In the genomic region with DNA sequence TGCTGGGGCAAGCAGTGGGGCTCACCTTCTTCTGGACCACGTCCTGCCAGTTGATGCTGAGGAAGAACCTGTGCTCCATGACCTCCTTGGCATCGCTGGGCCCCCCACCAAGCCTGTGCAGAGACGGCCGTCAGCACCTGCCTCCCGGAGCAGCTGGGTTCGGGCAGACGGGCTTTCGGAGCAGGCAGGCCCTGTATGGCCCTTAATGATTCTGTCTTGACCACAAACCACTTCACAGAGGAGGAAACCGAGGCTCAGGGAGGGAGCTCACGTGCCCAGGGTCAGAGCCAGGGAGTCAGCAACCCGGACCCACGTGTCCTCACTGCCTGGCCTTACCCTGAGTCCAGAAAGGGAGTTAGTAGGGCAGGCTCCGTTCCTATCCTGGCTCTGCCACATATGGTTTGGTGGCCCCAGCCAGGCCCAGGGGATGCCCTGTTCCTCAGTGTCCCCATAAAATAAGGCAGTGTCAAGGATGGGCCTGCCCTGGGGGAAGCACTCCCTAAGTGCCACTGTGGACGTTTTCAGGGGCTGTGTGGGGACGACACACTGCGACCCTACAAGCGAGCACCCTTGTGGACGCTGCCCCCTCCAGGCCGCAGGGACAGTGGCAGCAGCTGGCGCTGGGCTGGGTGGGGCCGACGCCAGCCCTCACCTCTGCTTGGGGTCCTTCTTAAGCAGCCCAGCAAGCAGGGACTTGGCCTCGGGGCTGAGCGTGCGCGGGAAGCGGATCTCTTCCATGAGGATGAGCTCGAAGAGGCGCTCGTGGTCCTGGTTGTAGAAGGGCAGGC, we compare ENCODE assay signal across 15 cellular contexts. TPM values are rescaled to one million over a fixed set of nuclear protein-coding genes. Genes with fewer than 3 reads are reported as not detected.
DNase-seq lines count a peak whose midpoint lies in the region; ATAC-seq and TF ChIP-seq lines count a peak whose summit lies in the region.
"Had no signal": no experiment of that assay in that cellular context is flagged by ENCODE, and none has a peak within 500 bp of the region (broad histone marks: within the 10 kb centered on the region; RNA-seq: fewer than 3 reads in every experiment).

No MANE protein-coding gene starts in this region.

- H3K4me3 ChIP-seq in cardiac fibroblast (replicated peaks in 1 of 2; ENCODE audit: low read depth in 2 of 2, low read length in 2 of 2), result no peak overlapping the region
- H3K4me3 ChIP-seq: breast epithelium had no signal

- H3K36me3 Mint-ChIP-seq in neural crest cell (ENCODE audit: low read depth), result peaks cover 4% of the 10 kb centered on the region

- H3K27ac Mint-ChIP-seq in neural crest cell (ENCODE audit: unreplicated experiment), result no peak overlapping the region

- no peaks in the 10 kb centered on the region for H3K27me3 Mint-ChIP-seq in neural crest cell (ENCODE audit: low read depth)

- peaks cover 18% of the 10 kb centered on the region for H3K4me1 Mint-ChIP-seq in neural crest cell

- no peak for ATAC-seq in HG02678 (IDR thresholded peaks at IDR 0.05; ENCODE audit: unreplicated experiment)

- DNase-seq in ELF-1 (ENCODE audit: low read depth, low spot score) (peak; percentile 50), cardiac fibroblast (ENCODE audit: low read depth in 2 of 2) (no peak), neural crest cell (ENCODE audit: low read depth, low spot score) (no peak), NCI-H526 (lab: John Stamatoyannopoulos, UW) (no peak), C1 segment of cervical spinal cord (lab: John Stamatoyannopoulos, UW) (no peak), SHP77 treated with DMSO at 0.1 percent for 48 hours (lab: John Stamatoyannopoulos, UW) (no peak)
- DNase-seq: COR-L47, KG1, NCI-H1694 treated with DMSO at 0.1 percent for 48 hours, NCI-H524 treated with DMSO at 0.1 percent for 48 hours, small intestine had no signal

- TF ChIP-seq CTCF in cardiac fibroblast (IDR thresholded peaks at IDR 0.05; ENCODE audit: low read depth, low read length), result peak; percentile 20
- TF ChIP-seq CTCF in neural crest cell (conservative IDR thresholded peaks at IDR 0.05), result peak; percentile 16

- TF ChIP-seq RAD21 in Ishikawa (IDR thresholded peaks at IDR 0.05; ENCODE audit: low read depth), result peak; percentile 22; the same call in 1 of the 2 replicates

- no peak overlapping the region for H3K4me3 Mint-ChIP-seq in neural crest cell

- TF ChIP-seq EP300 in Ishikawa (IDR thresholded peaks at IDR 0.05; ENCODE audit: borderline replicate concordance), result no peak

- H3K9me3 Mint-ChIP-seq in neural crest cell, result no peaks in the 10 kb centered on the region

TF ChIP-seq in Ishikawa, 13 proteins besides CTCF, POLR2A, EP300 and RAD21:
- no peak for TF ChIP-seq TCF12 (IDR thresholded peaks at IDR 0.05; ENCODE audit: low read depth)
- TF ChIP-seq CEBPB (IDR thresholded peaks at IDR 0.05), result no peak
- no peak for TF ChIP-seq YY1 (IDR thresholded peaks at IDR 0.05; ENCODE audit: low read depth)
- no peak for TF ChIP-seq NFIC (IDR thresholded peaks at IDR 0.05)
- TF ChIP-seq, protein P1, sequence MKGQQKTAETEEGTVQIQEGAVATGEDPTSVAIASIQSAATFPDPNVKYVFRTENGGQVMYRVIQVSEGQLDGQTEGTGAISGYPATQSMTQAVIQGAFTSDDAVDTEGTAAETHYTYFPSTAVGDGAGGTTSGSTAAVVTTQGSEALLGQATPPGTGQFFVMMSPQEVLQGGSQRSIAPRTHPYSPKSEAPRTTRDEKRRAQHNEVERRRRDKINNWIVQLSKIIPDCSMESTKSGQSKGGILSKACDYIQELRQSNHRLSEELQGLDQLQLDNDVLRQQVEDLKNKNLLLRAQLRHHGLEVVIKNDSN (IDR thresholded peaks at IDR 0.05), result no peak
- no peak for TF ChIP-seq TAF1 (IDR thresholded peaks at IDR 0.05; ENCODE audit: low read depth)
- TF ChIP-seq, protein P2, sequence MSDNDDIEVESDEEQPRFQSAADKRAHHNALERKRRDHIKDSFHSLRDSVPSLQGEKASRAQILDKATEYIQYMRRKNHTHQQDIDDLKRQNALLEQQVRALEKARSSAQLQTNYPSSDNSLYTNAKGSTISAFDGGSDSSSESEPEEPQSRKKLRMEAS (IDR thresholded peaks at IDR 0.05), result no peak
- no peak for TF ChIP-seq ZBTB7A (IDR thresholded peaks at IDR 0.05; ENCODE audit: low read depth)
- TF ChIP-seq, protein P3, sequence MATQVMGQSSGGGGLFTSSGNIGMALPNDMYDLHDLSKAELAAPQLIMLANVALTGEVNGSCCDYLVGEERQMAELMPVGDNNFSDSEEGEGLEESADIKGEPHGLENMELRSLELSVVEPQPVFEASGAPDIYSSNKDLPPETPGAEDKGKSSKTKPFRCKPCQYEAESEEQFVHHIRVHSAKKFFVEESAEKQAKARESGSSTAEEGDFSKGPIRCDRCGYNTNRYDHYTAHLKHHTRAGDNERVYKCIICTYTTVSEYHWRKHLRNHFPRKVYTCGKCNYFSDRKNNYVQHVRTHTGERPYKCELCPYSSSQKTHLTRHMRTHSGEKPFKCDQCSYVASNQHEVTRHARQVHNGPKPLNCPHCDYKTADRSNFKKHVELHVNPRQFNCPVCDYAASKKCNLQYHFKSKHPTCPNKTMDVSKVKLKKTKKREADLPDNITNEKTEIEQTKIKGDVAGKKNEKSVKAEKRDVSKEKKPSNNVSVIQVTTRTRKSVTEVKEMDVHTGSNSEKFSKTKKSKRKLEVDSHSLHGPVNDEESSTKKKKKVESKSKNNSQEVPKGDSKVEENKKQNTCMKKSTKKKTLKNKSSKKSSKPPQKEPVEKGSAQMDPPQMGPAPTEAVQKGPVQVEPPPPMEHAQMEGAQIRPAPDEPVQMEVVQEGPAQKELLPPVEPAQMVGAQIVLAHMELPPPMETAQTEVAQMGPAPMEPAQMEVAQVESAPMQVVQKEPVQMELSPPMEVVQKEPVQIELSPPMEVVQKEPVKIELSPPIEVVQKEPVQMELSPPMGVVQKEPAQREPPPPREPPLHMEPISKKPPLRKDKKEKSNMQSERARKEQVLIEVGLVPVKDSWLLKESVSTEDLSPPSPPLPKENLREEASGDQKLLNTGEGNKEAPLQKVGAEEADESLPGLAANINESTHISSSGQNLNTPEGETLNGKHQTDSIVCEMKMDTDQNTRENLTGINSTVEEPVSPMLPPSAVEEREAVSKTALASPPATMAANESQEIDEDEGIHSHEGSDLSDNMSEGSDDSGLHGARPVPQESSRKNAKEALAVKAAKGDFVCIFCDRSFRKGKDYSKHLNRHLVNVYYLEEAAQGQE (IDR thresholded peaks at IDR 0.05; ENCODE audit: low read depth), result no peak
- TF ChIP-seq TEAD4 (IDR thresholded peaks at IDR 0.05), result no peak
- no peak for TF ChIP-seq EGR1 (IDR thresholded peaks at IDR 0.05)
- TF ChIP-seq CREB1 (IDR thresholded peaks at IDR 0.05; ENCODE audit: low read depth), result no peak
- TF ChIP-seq FOXM1 (IDR thresholded peaks at IDR 0.05; ENCODE audit: borderline replicate concordance, low read depth), result no peak

RNA-seq across cellular contexts. Expression of a gene that starts 8.9 kb away (rescaled TPM):
- 0.43 and 0.47 TPM in 2 replicates for total RNA-seq in neural crest cell

RNA-seq across cellular contexts. Expression of a gene that starts 17.2 kb away (rescaled TPM):
- total RNA-seq in neural crest cell, result 1.7 and 2.5 TPM in 2 replicates
- total RNA-seq: liver had no signal

RNA-seq across cellular contexts. Expression of a gene that starts 44.2 kb away (rescaled TPM):
- 30.3 and 34.2 TPM in 2 replicates for total RNA-seq in neural crest cell

RNA-seq across cellular contexts. Expression of a gene that starts 49.7 kb away (rescaled TPM):
- total RNA-seq in neural crest cell, result 147 and 150 TPM in 2 replicates
